ENCODE assay signal across 9 cellular contexts in the genomic region with DNA sequence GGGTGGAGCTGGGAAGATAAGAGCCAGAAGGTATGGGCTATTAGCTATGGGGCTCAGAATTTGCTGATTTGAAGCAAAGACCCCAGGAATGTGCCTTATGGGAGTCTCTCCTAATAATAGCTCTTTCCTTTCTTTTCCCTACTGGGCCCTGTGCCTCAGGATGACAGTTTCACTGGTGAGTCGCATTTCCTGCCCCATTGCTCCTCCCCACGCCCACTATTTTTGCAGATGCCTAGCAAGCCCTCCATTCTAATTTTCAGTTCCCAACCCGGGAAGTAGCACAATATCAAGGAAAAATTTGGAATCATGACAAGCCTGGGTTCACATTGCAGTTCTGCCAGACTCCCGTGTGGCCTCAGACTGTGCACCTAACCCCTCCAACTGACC. TPM values are rescaled to one million over a fixed set of nuclear protein-coding genes. Genes with fewer than 3 reads are reported as not detected.
DNase-seq lines count a peak whose midpoint lies in the region; TF ChIP-seq lines count a peak whose summit lies in the region.
"Had no signal": no experiment of that assay in that cellular context is flagged by ENCODE, and none has a peak within 500 bp of the region (broad histone marks: within the 10 kb centered on the region; RNA-seq: fewer than 3 reads in every experiment).

No MANE protein-coding gene starts in this region.

- no peak overlapping the region for H3K4me3 Mint-ChIP-seq in activated CD4-positive, alpha-beta T cell treated with anti-CD3 and anti-CD28 coated beads, Interleukin-2, amount 10 ng/mL, durations not matched to agents 7 days and 5 days
- H3K4me3 Mint-ChIP-seq in activated T-helper 2 cell treated with anti-CD3 and anti-CD28 coated beads, Interferon-gamma antibody, Interleukin-2, Interleukin-4, amounts not matched to agents 10 μg/mL and 5 μg/mL and 100 μg/mL, durations not matched to agents 14 hours and 24 hours and 36 hours (ENCODE audit: low read depth) = no peak overlapping the region

- no peaks in the 10 kb centered on the region for H3K9me3 ChIP-seq in thyroid gland

- no peak overlapping the region for H3K27ac Mint-ChIP-seq in activated CD4-positive, alpha-beta T cell treated with anti-CD3 and anti-CD28 coated beads, Interleukin-2, amount 10 ng/mL, durations not matched to agents 7 days and 5 days
- H3K27ac Mint-ChIP-seq in activated T-helper 2 cell treated with anti-CD3 and anti-CD28 coated beads, Interferon-gamma antibody, Interleukin-2, Interleukin-4, amounts not matched to agents 10 μg/mL and 5 μg/mL and 100 μg/mL, durations not matched to agents 14 hours and 24 hours and 36 hours = peak overlapping the region; percentile 17

- no peaks in the 10 kb centered on the region for H3K27me3 ChIP-seq in thyroid gland

- WGBS in thyroid gland, 2 donors = 21 to 29% methylated on average over 4 of the region's 4 CpGs

- intact Hi-C loops in activated T-helper 2 cell treated with anti-CD3 and anti-CD28 coated beads, Interferon-gamma antibody, Interleukin-2, Interleukin-4, amounts not matched to agents 10 μg/mL and 5 μg/mL and 100 μg/mL, durations not matched to agents 14 hours and 24 hours and 36 hours (cut with micrococcal nuclease) = loop anchor here (1.0 kb wide), 1 partner anchor 13 kb away; a partner anchor contains a TSS
- intact Hi-C loops in thyroid gland (cut with DNase I) = no loop called here

- POLR2A ChIA-PET in activated CD4-positive, alpha-beta T cell treated with anti-CD3 and anti-CD28 coated beads, Interleukin-2, amount 10 ng/mL, durations not matched to agents 7 days and 5 days (lab: Charles Lee) = no interaction called here

- no peaks in the 10 kb centered on the region for H3K36me3 ChIP-seq in thyroid gland

- TF ChIP-seq POLR2A in thyroid gland (IDR thresholded peaks at IDR 0.05) (no peak), erythroblast (IDR thresholded peaks at IDR 0.05; ENCODE audit: low read length) (no peak)

- DNase-seq in activated CD4-positive, alpha-beta T cell treated with anti-CD3 and anti-CD28 coated beads, Interleukin-2, amount 50 U/mL, for 48 hours = peak; percentile 29 to 38
- no peak for DNase-seq in activated CD4-positive, alpha-beta T cell treated with anti-CD3 and anti-CD28 coated beads, Interleukin-2, amount 10 ng/mL, durations not matched to agents 7 days and 5 days
- no peak for DNase-seq in activated T-helper 2 cell treated with anti-CD3 and anti-CD28 coated beads, Interferon-gamma antibody, Interleukin-2, Interleukin-4, amounts not matched to agents 10 μg/mL and 5 μg/mL and 100 μg/mL, durations not matched to agents 14 hours and 24 hours and 36 hours (ENCODE audit: low spot score)
- peak; percentile 66 for DNase-seq in islet precursor cell
- peak; percentile 6 to 29 for DNase-seq in thyroid gland
- no peak for DNase-seq in NCI-H2107 treated with DMSO at 0.1 percent for 48 hours (lab: John Stamatoyannopoulos, UW; ENCODE audit: unreplicated experiment)
- DNase-seq in AML-193 (lab: John Stamatoyannopoulos, UW) = no peak
- no peak for DNase-seq in erythroblast (lab: John Stamatoyannopoulos, UW)

- H3K27me3 Mint-ChIP-seq in activated CD4-positive, alpha-beta T cell treated with anti-CD3 and anti-CD28 coated beads, Interleukin-2, amount 10 ng/mL, durations not matched to agents 7 days and 5 days = no peaks in the 10 kb centered on the region
- no peaks in the 10 kb centered on the region for H3K27me3 Mint-ChIP-seq in activated T-helper 2 cell treated with anti-CD3 and anti-CD28 coated beads, Interferon-gamma antibody, Interleukin-2, Interleukin-4, amounts not matched to agents 10 μg/mL and 5 μg/mL and 100 μg/mL, durations not matched to agents 14 hours and 24 hours and 36 hours (ENCODE audit: low read depth)

- H3K9me3 Mint-ChIP-seq in activated CD4-positive, alpha-beta T cell treated with anti-CD3 and anti-CD28 coated beads, Interleukin-2, amount 10 ng/mL, durations not matched to agents 7 days and 5 days = no peaks in the 10 kb centered on the region
- H3K9me3 Mint-ChIP-seq in activated T-helper 2 cell treated with anti-CD3 and anti-CD28 coated beads, Interferon-gamma antibody, Interleukin-2, Interleukin-4, amounts not matched to agents 10 μg/mL and 5 μg/mL and 100 μg/mL, durations not matched to agents 14 hours and 24 hours and 36 hours = no peaks in the 10 kb centered on the region

- H3K4me1 ChIP-seq in thyroid gland = peaks cover 16 to 21% of the 10 kb centered on the region in 2 donors

- H3K4me1 Mint-ChIP-seq in activated CD4-positive, alpha-beta T cell treated with anti-CD3 and anti-CD28 coated beads, Interleukin-2, amount 10 ng/mL, durations not matched to agents 7 days and 5 days = peaks cover 31% of the 10 kb centered on the region
- peaks cover 25% of the 10 kb centered on the region for H3K4me1 Mint-ChIP-seq in activated T-helper 2 cell treated with anti-CD3 and anti-CD28 coated beads, Interferon-gamma antibody, Interleukin-2, Interleukin-4, amounts not matched to agents 10 μg/mL and 5 μg/mL and 100 μg/mL, durations not matched to agents 14 hours and 24 hours and 36 hours (ENCODE audit: low read depth)

- peak overlapping the region; percentile 26 to 52 (median 39) for H3K4me3 ChIP-seq in thyroid gland (replicated peaks in 1 of 3)

- TF ChIP-seq CTCF in thyroid gland (IDR thresholded peaks at IDR 0.05) = no peak

- CTCF ChIA-PET in activated CD4-positive, alpha-beta T cell treated with anti-CD3 and anti-CD28 coated beads, Interleukin-2, amount 10 ng/mL, durations not matched to agents 7 days and 5 days (lab: Charles Lee) = interaction anchor here (0.8 to 2.9 kb wide), 5 partner anchors 8 to 111 kb away, joined by 3 to 13 read pairs (median 5); a partner anchor contains a TSS

- peak overlapping the region; percentile 40 to 68 (median 50) for H3K27ac ChIP-seq in thyroid gland

- no peaks in the 10 kb centered on the region for H3K36me3 Mint-ChIP-seq in activated CD4-positive, alpha-beta T cell treated with anti-CD3 and anti-CD28 coated beads, Interleukin-2, amount 10 ng/mL, durations not matched to agents 7 days and 5 days (ENCODE audit: low read depth)
- no peaks in the 10 kb centered on the region for H3K36me3 Mint-ChIP-seq in activated T-helper 2 cell treated with anti-CD3 and anti-CD28 coated beads, Interferon-gamma antibody, Interleukin-2, Interleukin-4, amounts not matched to agents 10 μg/mL and 5 μg/mL and 100 μg/mL, durations not matched to agents 14 hours and 24 hours and 36 hours (ENCODE audit: low read depth)

RNA-seq across cellular contexts. Expression of a gene that starts 0.6 kb away (rescaled TPM):
- 1 to 10 TPM; 1.5 to 2.7 TPM for total RNA-seq in activated CD4-positive, alpha-beta T cell treated with anti-CD3 and anti-CD28 coated beads, Interleukin-2, amount 10 ng/mL, durations not matched to agents 7 days and 5 days
- total RNA-seq in activated T-helper 2 cell treated with anti-CD3 and anti-CD28 coated beads, Interferon-gamma antibody, Interleukin-2, Interleukin-4, amounts not matched to agents 10 μg/mL and 5 μg/mL and 100 μg/mL, durations not matched to agents 14 hours and 24 hours and 36 hours = 0.78 and 1.0 TPM in 2 replicates
- 1 to 10 TPM; 3.7 to 8.1 (median 6.7) TPM for total RNA-seq in thyroid gland

RNA-seq across cellular contexts. Expression of a gene that starts 12.8 kb away (rescaled TPM):
- total RNA-seq in activated CD4-positive, alpha-beta T cell treated with anti-CD3 and anti-CD28 coated beads, Interleukin-2, amount 10 ng/mL, durations not matched to agents 7 days and 5 days = 10 to 100 TPM; 29.6 to 30.6 TPM
- total RNA-seq in activated T-helper 2 cell treated with anti-CD3 and anti-CD28 coated beads, Interferon-gamma antibody, Interleukin-2, Interleukin-4, amounts not matched to agents 10 μg/mL and 5 μg/mL and 100 μg/mL, durations not matched to agents 14 hours and 24 hours and 36 hours = 31.7 and 33.3 TPM in 2 replicates
- total RNA-seq in thyroid gland = 10 to 100 TPM; 18.9 to 37.5 (median 32.7) TPM

RNA-seq across cellular contexts. Expression of a gene that starts 13.7 kb away (rescaled TPM):
- total RNA-seq in activated CD4-positive, alpha-beta T cell treated with anti-CD3 and anti-CD28 coated beads, Interleukin-2, amount 10 ng/mL, durations not matched to agents 7 days and 5 days = under 1 TPM; 0.32 to 0.52 TPM
- 0.27 and 0.48 TPM in 2 replicates for total RNA-seq in activated T-helper 2 cell treated with anti-CD3 and anti-CD28 coated beads, Interferon-gamma antibody, Interleukin-2, Interleukin-4, amounts not matched to agents 10 μg/mL and 5 μg/mL and 100 μg/mL, durations not matched to agents 14 hours and 24 hours and 36 hours
- 10 to 100 TPM; 64.2 to 70.2 (median 68.0) TPM for total RNA-seq in thyroid gland

RNA-seq across cellular contexts. Expression of a gene that starts 23.2 kb away (rescaled TPM):
- total RNA-seq in activated CD4-positive, alpha-beta T cell treated with anti-CD3 and anti-CD28 coated beads, Interleukin-2, amount 10 ng/mL, durations not matched to agents 7 days and 5 days = not detected
- total RNA-seq in activated T-helper 2 cell treated with anti-CD3 and anti-CD28 coated beads, Interferon-gamma antibody, Interleukin-2, Interleukin-4, amounts not matched to agents 10 μg/mL and 5 μg/mL and 100 μg/mL, durations not matched to agents 14 hours and 24 hours and 36 hours = not detected in 2 replicates
- total RNA-seq in thyroid gland = 1 to 10 TPM; 2.2 to 9.4 (median 3.0) TPM
- total RNA-seq: H7 had no signal

RNA-seq across cellular contexts. Expression of a gene that starts 30.4 kb away (rescaled TPM):
- 10 to 100 TPM; 13.9 to 16.0 TPM for total RNA-seq in activated CD4-positive, alpha-beta T cell treated with anti-CD3 and anti-CD28 coated beads, Interleukin-2, amount 10 ng/mL, durations not matched to agents 7 days and 5 days
- 22.9 and 24.0 TPM in 2 replicates for total RNA-seq in activated T-helper 2 cell treated with anti-CD3 and anti-CD28 coated beads, Interferon-gamma antibody, Interleukin-2, Interleukin-4, amounts not matched to agents 10 μg/mL and 5 μg/mL and 100 μg/mL, durations not matched to agents 14 hours and 24 hours and 36 hours
- 100 to 1,000 TPM in 2 of 4 donors, 10 to 100 TPM in 2; 57.3 to 192 (median 96.7) TPM for total RNA-seq in thyroid gland

Comparison
In these comparisons a context has a peak if more than half of its experiments do, and no peak if none do; other contexts are left out.
1. DNase-seq: peak in activated CD4-positive, alpha-beta T cell treated with anti-CD3 and anti-CD28 coated beads, Interleukin-2, amount 50 U/mL, for 48 hours (2 of 2), islet precursor cell (single experiment) and thyroid gland (2 of 2); none in activated CD4-positive, alpha-beta T cell treated with anti-CD3 and anti-CD28 coated beads, Interleukin-2, amount 10 ng/mL, durations not matched to agents 7 days and 5 days (single experiment), activated T-helper 2 cell treated with anti-CD3 and anti-CD28 coated beads, Interferon-gamma antibody, Interleukin-2, Interleukin-4, amounts not matched to agents 10 μg/mL and 5 μg/mL and 100 μg/mL, durations not matched to agents 14 hours and 24 hours and 36 hours (single experiment), NCI-H2107 treated with DMSO at 0.1 percent for 48 hours (single experiment), AML-193 (0 of 2) and erythroblast (0 of 2).
2. RNA of a gene that starts 13.7 kb away (total RNA-seq): 64.2 to 70.2 TPM in thyroid gland; 0.32 to 0.52 TPM in activated CD4-positive, alpha-beta T cell treated with anti-CD3 and anti-CD28 coated beads, Interleukin-2, amount 10 ng/mL, durations not matched to agents 7 days and 5 days and 0.27 to 0.48 TPM in activated T-helper 2 cell treated with anti-CD3 and anti-CD28 coated beads, Interferon-gamma antibody, Interleukin-2, Interleukin-4, amounts not matched to agents 10 μg/mL and 5 μg/mL and 100 μg/mL, durations not matched to agents 14 hours and 24 hours and 36 hours; every median in the first group is over 10 times any median in the second.